ENCODE assay signal across 10 cellular contexts in the genomic region with DNA sequence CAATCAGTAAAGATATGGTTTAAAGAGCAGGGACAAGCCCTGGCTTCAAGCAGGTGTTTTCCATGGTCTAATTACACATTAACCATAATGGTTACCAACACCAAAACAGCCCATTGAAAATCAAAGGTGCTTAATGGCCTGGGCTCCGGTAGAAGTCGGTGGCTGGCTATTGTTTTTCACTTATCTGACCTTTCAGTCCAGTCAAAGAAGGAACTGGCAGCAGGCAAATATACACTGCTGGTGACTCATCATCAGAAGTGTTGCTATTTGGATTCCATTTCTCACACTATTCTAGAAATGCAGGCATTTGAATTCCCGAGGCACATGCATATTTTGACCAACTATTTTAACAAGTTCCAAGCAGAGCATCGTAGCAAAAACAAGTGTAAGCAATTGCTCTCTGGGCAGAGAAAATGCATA. TPM values are rescaled to one million over a fixed set of nuclear protein-coding genes. Genes with fewer than 3 reads are reported as not detected.
A peak's percentile ranks its signal among the peaks of the same experiment; 100 is the strongest.
DNase-seq lines count a peak whose midpoint lies in the region; ATAC-seq and TF ChIP-seq lines count a peak whose summit lies in the region.
"Had no signal": no experiment of that assay in that cellular context is flagged by ENCODE, and none has a peak within 500 bp of the region (broad histone marks: within the 10 kb centered on the region; RNA-seq: fewer than 3 reads in every experiment).

No MANE protein-coding gene starts in this region.

- TF ChIP-seq CTCF in RWPE2 (IDR thresholded peaks at IDR 0.05; ENCODE audit: poor library complexity, severe bottlenecking) (no peak), uterus (IDR thresholded peaks at IDR 0.05) (no peak), GM10266 (IDR thresholded peaks at IDR 0.05; ENCODE audit: control insufficient read depth, insufficient read depth, low read depth, missing control alignments) (no peak)

- H3K4me3 ChIP-seq in RWPE2 (ENCODE audit: severe bottlenecking) = no peak overlapping the region
- H3K4me3 ChIP-seq in uterus = no peak overlapping the region
- H3K4me3 ChIP-seq in naive thymus-derived CD4-positive, alpha-beta T cell (ENCODE audit: low read length) = no peak overlapping the region

- peaks cover 41% of the 10 kb centered on the region for H3K4me1 ChIP-seq in RWPE2 (ENCODE audit: insufficient read depth, poor library complexity, severe bottlenecking)
- H3K4me1 ChIP-seq in uterus = no peaks in the 10 kb centered on the region
- no peaks in the 10 kb centered on the region for H3K4me1 ChIP-seq in naive thymus-derived CD4-positive, alpha-beta T cell (ENCODE audit: control insufficient read depth in 2 of 2, insufficient read depth in 2 of 2, low read length in 2 of 2)

- ATAC-seq in HG02610 (IDR thresholded peaks at IDR 0.05; ENCODE audit: unreplicated experiment) = peak; percentile 79
- peak; percentile 33; the same call in 1 of the 3 replicates for ATAC-seq in RWPE2 (ENCODE audit: low read depth)
- ATAC-seq in naive thymus-derived CD4-positive, alpha-beta T cell = no peak

- no peaks in the 10 kb centered on the region for H3K36me3 Mint-ChIP-seq in naive thymus-derived CD4-positive, alpha-beta T cell

- H3K9me3 ChIP-seq in RWPE2 (ENCODE audit: severe bottlenecking) (no peaks in the 10 kb centered on the region), uterus (no peaks in the 10 kb centered on the region)
- no peaks in the 10 kb centered on the region for H3K9me3 ChIP-seq in naive thymus-derived CD4-positive, alpha-beta T cell (ENCODE audit: control insufficient read depth in 2 of 3, low read length in 3 of 3)

- H3K36me3 ChIP-seq in RWPE2 (ENCODE audit: low read depth) (no peaks in the 10 kb centered on the region), uterus (no peaks in the 10 kb centered on the region)
- no peaks in the 10 kb centered on the region for H3K36me3 ChIP-seq in naive thymus-derived CD4-positive, alpha-beta T cell (ENCODE audit: control insufficient read depth in 2 of 3, insufficient read depth in 3 of 3, low read length in 3 of 3)

- H3K27me3 Mint-ChIP-seq in naive thymus-derived CD4-positive, alpha-beta T cell = peaks cover 2 to 15% (median 13%) of the 10 kb centered on the region in 5 donors

- DNase-seq in DMS53 treated with DMSO at 0.1 percent for 48 hours (lab: John Stamatoyannopoulos, UW; ENCODE audit: unreplicated experiment) (peak; percentile 81), RWPE2 (ENCODE audit: low spot score) (no peak), left kidney (ENCODE audit: low read depth, low spot score) (peak; percentile 33), NCI-H1436 (lab: John Stamatoyannopoulos, UW) (no peak), uterus (no peak), GM10266 (ENCODE audit: extremely low spot score) (no peak)
- DNase-seq in naive thymus-derived CD4-positive, alpha-beta T cell = no peak

- no peak overlapping the region for H3K27ac Mint-ChIP-seq in naive thymus-derived CD4-positive, alpha-beta T cell
- H3K27ac Mint-ChIP-seq: activated T-helper 1 cell treated with anti-CD3 and anti-CD28 coated beads, Interleukin-12 subunit alpha, Interleukin-12 subunit beta, Interleukin-2, Interleukin-4 antibody, amounts not matched to agents 30 ng/mL and 10 ng/mL and 1 ng/mL, durations not matched to agents 14 hours and 24 hours and 36 hours had no signal

- peaks cover 0 to 2% (median 0%) of the 10 kb centered on the region in 7 donors for H3K4me1 Mint-ChIP-seq in naive thymus-derived CD4-positive, alpha-beta T cell

- no peak overlapping the region for H3K4me3 Mint-ChIP-seq in naive thymus-derived CD4-positive, alpha-beta T cell
- H3K4me3 Mint-ChIP-seq: activated T-helper 1 cell treated with anti-CD3 and anti-CD28 coated beads, Interleukin-12 subunit alpha, Interleukin-12 subunit beta, Interleukin-2, Interleukin-4 antibody, amounts not matched to agents 30 ng/mL and 10 ng/mL and 1 ng/mL, durations not matched to agents 14 hours and 24 hours and 36 hours had no signal

- CTCF ChIA-PET in naive thymus-derived CD4-positive, alpha-beta T cell (lab: Charles Lee) = no interaction called here

- intact Hi-C loops in uterus (cut with DNase I; ENCODE audit: low total_unique reads) = no loop called here
- intact Hi-C loops in naive thymus-derived CD4-positive, alpha-beta T cell (cut with micrococcal nuclease) = no loop called here

- POLR2A ChIA-PET in naive thymus-derived CD4-positive, alpha-beta T cell (lab: Charles Lee) = no interaction called here

- no peaks in the 10 kb centered on the region for H3K27me3 ChIP-seq in RWPE2 (ENCODE audit: insufficient read depth, poor library complexity, severe bottlenecking)
- no peaks in the 10 kb centered on the region for H3K27me3 ChIP-seq in uterus
- H3K27me3 ChIP-seq in naive thymus-derived CD4-positive, alpha-beta T cell (ENCODE audit: control insufficient read depth in 2 of 2, insufficient read depth in 2 of 2, low read length in 2 of 2) = no peaks in the 10 kb centered on the region

- peaks cover 0 to 4% (median 0%) of the 10 kb centered on the region in 11 donors for H3K9me3 Mint-ChIP-seq in naive thymus-derived CD4-positive, alpha-beta T cell
- H3K9me3 Mint-ChIP-seq: activated T-helper 1 cell treated with anti-CD3 and anti-CD28 coated beads, Interleukin-12 subunit alpha, Interleukin-12 subunit beta, Interleukin-2, Interleukin-4 antibody, amounts not matched to agents 30 ng/mL and 10 ng/mL and 1 ng/mL, durations not matched to agents 14 hours and 24 hours and 36 hours had no signal

- no peak for TF ChIP-seq POLR2A in uterus (IDR thresholded peaks at IDR 0.05)

- H3K27ac ChIP-seq in RWPE2 (ENCODE audit: poor library complexity, severe bottlenecking) = peak overlapping the region; percentile 77
- no peak overlapping the region for H3K27ac ChIP-seq in uterus
- no peak overlapping the region for H3K27ac ChIP-seq in naive thymus-derived CD4-positive, alpha-beta T cell (ENCODE audit: low read depth, low read length)

RNA-seq across cellular contexts. Expression of gene GABRP, which starts 26.3 kb away (rescaled TPM):
- total RNA-seq in uterus = 1 to 10 TPM in 2 of 4 donors, under 1 TPM in 1, not detected in 1; 0.88 to 7.7 (median 1.2) TPM
- not detected for total RNA-seq in naive thymus-derived CD4-positive, alpha-beta T cell
- polyA plus RNA-seq in naive thymus-derived CD4-positive, alpha-beta T cell = not detected
- total RNA-seq: activated T-helper 1 cell treated with anti-CD3 and anti-CD28 coated beads, Interleukin-12 subunit alpha, Interleukin-12 subunit beta, Interleukin-2, Interleukin-4 antibody, amounts not matched to agents 30 ng/mL and 10 ng/mL and 1 ng/mL, durations not matched to agents 14 hours and 24 hours and 36 hours had no signal
- polyA plus RNA-seq: neural cell had no signal

Comparison
In these comparisons a context has a peak if more than half of its experiments do, and no peak if none do; other contexts are left out.
1. DNase-seq: peak in DMS53 treated with DMSO at 0.1 percent for 48 hours (single experiment) and left kidney (single experiment); none in RWPE2 (single experiment), NCI-H1436 (single experiment), uterus (0 of 2), GM10266 (single experiment) and naive thymus-derived CD4-positive, alpha-beta T cell (0 of 9).